In the genomic region with DNA sequence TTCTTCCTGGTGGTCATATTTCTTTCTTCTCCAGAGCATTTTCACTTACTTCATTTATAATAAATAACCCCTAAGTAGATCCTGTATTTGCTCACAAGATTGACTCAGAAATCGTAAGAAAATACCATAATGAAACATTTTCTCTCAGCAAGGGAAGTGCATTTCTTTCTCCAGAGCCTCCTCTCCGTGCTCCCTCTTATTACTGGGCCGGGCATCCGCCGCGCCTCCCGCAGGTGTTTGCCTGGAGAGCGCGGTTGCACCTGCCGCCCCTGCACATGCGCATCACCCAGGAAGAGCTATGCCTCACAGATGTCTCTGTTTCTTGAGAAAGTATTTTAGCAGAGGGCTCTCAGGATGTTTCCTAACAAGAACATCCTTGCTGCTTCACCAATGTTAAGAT, we compare ENCODE assay signal across 18 cellular contexts.
"Had no signal": no experiment of that assay in that cellular context is flagged by ENCODE, and none has a peak within 500 bp of the region (broad histone marks: within the 10 kb centered on the region; RNA-seq: fewer than 3 reads in every experiment).

No MANE protein-coding gene starts in this region.

- H3K9me3 ChIP-seq: lower lobe of right lung, thyroid gland had no signal

- H3K4me3 ChIP-seq: dorsolateral prefrontal cortex, lower lobe of right lung, thyroid gland had no signal

- H3K4me1 ChIP-seq: lower lobe of right lung, thyroid gland had no signal

- ATAC-seq: activated CD8-positive, alpha-beta T cell treated with anti-CD3 and anti-CD28 coated beads, Interleukin-2, amount 10 ng/mL, durations not matched to agents 7 days and 5 days; left colon had no signal

- DNase-seq: activated CD4-positive, alpha-beta T cell treated with anti-CD3 and anti-CD28 coated beads, Interleukin-2, amount 10 ng/mL, durations not matched to agents 24 days and 14 days; activated CD8-positive, alpha-beta T cell treated with anti-CD3 and anti-CD28 coated beads, Interleukin-2, amount 10 ng/mL, durations not matched to agents 7 days and 5 days; activated naive CD4-positive, alpha-beta T cell treated with anti-CD3 and anti-CD28 coated beads, Interleukin-2, amount 10 ng/mL, durations not matched to agents 7 days and 5 days; activated T-cell treated with anti-CD3 and anti-CD28 coated beads, Interleukin-2, amount 50 U/mL, for 24 hours; brain microvascular endothelial cell; central memory CD4-positive, alpha-beta T cell; lower lobe of right lung; nephron progenitor cell; nucleus accumbens; retina; stimulated activated CD4-positive, alpha-beta T cell treated with anti-CD3 and anti-CD28 coated beads, Interleukin-12 subunit alpha, Interleukin-12 subunit beta, amount 100 ng/mL, for 4 hours; stimulated activated CD4-positive, alpha-beta T cell treated with anti-CD3 and anti-CD28 coated beads, Interleukin-1b, Interleukin-23, amount 100 ng/mL, for 48 hours; stimulated activated CD8-positive, alpha-beta memory T cell treated with anti-CD3 and anti-CD28 coated beads, Interleukin-4, amount 100 ng/mL, for 48 hours; stimulated activated naive CD4-positive, alpha-beta T cell; thyroid gland had no signal

- H3K27me3 ChIP-seq: brain microvascular endothelial cell, thyroid gland had no signal

- H3K36me3 ChIP-seq: brain microvascular endothelial cell, lower lobe of right lung, thyroid gland had no signal

- H3K27ac ChIP-seq: brain microvascular endothelial cell, dorsolateral prefrontal cortex, lower lobe of right lung, thyroid gland had no signal

- FAIRE-seq: colon had no signal
